In the genomic region with DNA sequence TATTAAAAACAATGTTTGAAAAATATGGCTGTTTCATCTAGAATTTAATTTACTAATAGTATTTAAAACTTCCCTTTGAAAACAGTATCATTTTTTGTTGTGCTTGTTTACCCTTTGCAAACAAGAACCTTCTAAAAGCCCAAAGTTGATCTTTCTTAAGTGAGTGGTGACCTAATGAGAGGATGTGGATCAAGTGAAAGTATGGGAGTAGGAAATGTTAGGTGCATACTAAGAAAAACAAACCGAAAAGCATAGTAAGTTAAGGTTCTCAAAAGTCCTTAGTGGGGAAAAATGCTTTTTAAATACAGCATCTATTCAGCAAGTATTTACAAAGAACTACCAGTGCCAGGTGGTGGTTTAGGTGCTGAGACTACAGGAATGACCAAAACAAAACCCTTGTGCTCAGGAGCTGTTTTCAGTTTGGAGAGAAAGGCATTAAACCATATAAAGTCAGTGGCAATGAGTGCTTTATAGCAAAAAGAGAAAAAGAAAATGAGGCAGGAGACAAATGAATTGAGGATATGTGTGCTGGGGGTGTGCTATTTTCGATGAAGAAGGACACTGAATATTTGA, we compare ENCODE assay signal across 10 cellular contexts. TPM values are rescaled to one million over a fixed set of nuclear protein-coding genes. Genes with fewer than 3 reads are reported as not detected.
A peak's percentile ranks its signal among the peaks of the same experiment; 100 is the strongest.
DNase-seq lines count a peak whose midpoint lies in the region; ATAC-seq and TF ChIP-seq lines count a peak whose summit lies in the region.
"Had no signal": no experiment of that assay in that cellular context is flagged by ENCODE, and none has a peak within 500 bp of the region (broad histone marks: within the 10 kb centered on the region; RNA-seq: fewer than 3 reads in every experiment).

No MANE protein-coding gene starts in this region.

- H3K27ac Mint-ChIP-seq in activated naive CD4-positive, alpha-beta T cell treated with anti-CD3 and anti-CD28 coated beads, Interleukin-2, amount 50 U/mL, for 24 hours = peak overlapping the region; percentile 80
- H3K27ac Mint-ChIP-seq in brain (peak overlapping the region in 3 of 5 experiments; percentile 8 to 64 (median 10)), CD14-positive monocyte (peak overlapping the region in 3 of 7 donors; percentile 32 to 53 (median 51))

- H3K4me1 Mint-ChIP-seq in activated naive CD4-positive, alpha-beta T cell treated with anti-CD3 and anti-CD28 coated beads, Interleukin-2, amount 50 U/mL, for 24 hours = peaks cover 60% of the 10 kb centered on the region
- H3K4me1 Mint-ChIP-seq in brain = peaks cover 26% of the 10 kb centered on the region
- peaks cover 3% of the 10 kb centered on the region for H3K4me1 Mint-ChIP-seq in CD14-positive monocyte

- no peak for TF ChIP-seq CTCF in brain (conservative IDR thresholded peaks at IDR 0.05)
- TF ChIP-seq CTCF in upper lobe of left lung (IDR thresholded peaks at IDR 0.05) = no peak
- TF ChIP-seq CTCF in CD14-positive monocyte (IDR thresholded peaks at IDR 0.05) = no peak

- ATAC-seq in HG03064 (IDR thresholded peaks at IDR 0.05; ENCODE audit: low read depth, unreplicated experiment) = peak; percentile 53
- no peak for ATAC-seq in upper lobe of left lung (ENCODE audit: low FRiP score in 2 of 2)

- peaks cover 13 to 45% (median 18%) of the 10 kb centered on the region in 4 donors for H3K36me3 ChIP-seq in upper lobe of left lung

- H3K4me3 Mint-ChIP-seq in activated naive CD4-positive, alpha-beta T cell treated with anti-CD3 and anti-CD28 coated beads, Interleukin-2, amount 50 U/mL, for 24 hours = no peak overlapping the region
- H3K4me3 Mint-ChIP-seq in brain = no peak overlapping the region
- no peak overlapping the region for H3K4me3 Mint-ChIP-seq in CD14-positive monocyte

- H3K27me3 ChIP-seq in upper lobe of left lung = no peaks in the 10 kb centered on the region

- DNase-seq in activated naive CD4-positive, alpha-beta T cell treated with anti-CD3 and anti-CD28 coated beads, Interleukin-2, amount 50 U/mL, for 16 hours = no peak
- DNase-seq in upper lobe of left lung (no peak), NCI-H510A treated with DMSO at 0.1 percent for 48 hours (lab: John Stamatoyannopoulos, UW) (no peak), AML-193 (lab: John Stamatoyannopoulos, UW) (no peak), CD14-positive monocyte (ENCODE audit: low spot score) (no peak)
- DNase-seq: amygdala, RPMI8226 had no signal

- peaks cover 25% of the 10 kb centered on the region for H3K36me3 Mint-ChIP-seq in activated naive CD4-positive, alpha-beta T cell treated with anti-CD3 and anti-CD28 coated beads, Interleukin-2, amount 50 U/mL, for 24 hours
- H3K36me3 Mint-ChIP-seq in brain (peaks cover 40% of the 10 kb centered on the region), CD14-positive monocyte (peaks cover 56 to 76% of the 10 kb centered on the region in 2 donors)

- no peaks in the 10 kb centered on the region for H3K27me3 Mint-ChIP-seq in activated naive CD4-positive, alpha-beta T cell treated with anti-CD3 and anti-CD28 coated beads, Interleukin-2, amount 50 U/mL, for 24 hours
- H3K27me3 Mint-ChIP-seq in brain (peaks cover 1% of the 10 kb centered on the region), CD14-positive monocyte (ENCODE audit: low read depth in 3 of 3) (no peaks in the 10 kb centered on the region)

- TF ChIP-seq EP300 in upper lobe of left lung (IDR thresholded peaks at IDR 0.05) = no peak

- no peak for TF ChIP-seq POLR2A in upper lobe of left lung (IDR thresholded peaks at IDR 0.05)

- peaks cover 13 to 24% (median 20%) of the 10 kb centered on the region in 4 donors for H3K4me1 ChIP-seq in upper lobe of left lung

- no peak overlapping the region for H3K4me3 ChIP-seq in upper lobe of left lung

- intact Hi-C loops in CD14-positive monocyte (cut with micrococcal nuclease) = no loop called here

- peak overlapping the region in 3 of 4 donors; percentile 22 to 55 (median 23) for H3K27ac ChIP-seq in upper lobe of left lung

- H3K9me3 ChIP-seq in upper lobe of left lung = no peaks in the 10 kb centered on the region

- no peaks in the 10 kb centered on the region for H3K9me3 Mint-ChIP-seq in activated naive CD4-positive, alpha-beta T cell treated with anti-CD3 and anti-CD28 coated beads, Interleukin-2, amount 50 U/mL, for 24 hours
- H3K9me3 Mint-ChIP-seq in brain = no peaks in the 10 kb centered on the region
- H3K9me3 Mint-ChIP-seq in CD14-positive monocyte = no peaks in the 10 kb centered on the region

- 60 to 65% methylated on average over 2 of the region's 2 CpGs for WGBS in upper lobe of left lung, 2 donors

RNA-seq across cellular contexts. Expression of gene RNF146, which starts 23.8 kb away (rescaled TPM):
- 43.3 TPM for polyA plus RNA-seq in brain (ENCODE audit: insufficient read depth, low read depth, low replicate concordance)
- total RNA-seq in upper lobe of left lung = 100 to 1,000 TPM in 1 of 6 donors, 10 to 100 TPM in 5; 28.1 to 106 (median 53.0) TPM
- polyA plus RNA-seq in CD14-positive monocyte = 10 to 100 TPM; 14.7 to 22.5 TPM

RNA-seq across cellular contexts. Expression of gene ECHDC1, which starts 52.9 kb away (rescaled TPM):
- polyA plus RNA-seq in brain (ENCODE audit: insufficient read depth, low read depth, low replicate concordance) (19.6 TPM), CD14-positive monocyte (100 to 1,000 TPM; 102 to 104 TPM)
- 100 to 1,000 TPM in 4 of 6 donors, 10 to 100 TPM in 2; 70.5 to 146 (median 106) TPM for total RNA-seq in upper lobe of left lung
